ENCODE assay signal across 19 cellular contexts in genomic region chr7:2162959-2163358, GRCh38.
DNase-seq lines count a peak whose midpoint lies in the region; ATAC-seq and TF ChIP-seq lines count a peak whose summit lies in the region.
"Had no signal": no experiment of that assay in that cellular context is flagged by ENCODE, and none has a peak within 500 bp of the region (broad histone marks: within the 10 kb centered on the region; RNA-seq: fewer than 3 reads in every experiment).

No MANE protein-coding gene starts in this region.

- TF ChIP-seq POLR2A in gastroesophageal sphincter (IDR thresholded peaks at IDR 0.05) (no peak), sigmoid colon (IDR thresholded peaks at IDR 0.05) (no peak)

- TF ChIP-seq EP300 in gastroesophageal sphincter (IDR thresholded peaks at IDR 0.05) (no peak), sigmoid colon (IDR thresholded peaks at IDR 0.05) (no peak)

- H3K27me3 ChIP-seq in RWPE2 (ENCODE audit: insufficient read depth, poor library complexity, severe bottlenecking) (no peaks in the 10 kb centered on the region), gastroesophageal sphincter (no peaks in the 10 kb centered on the region), sigmoid colon (no peaks in the 10 kb centered on the region)
- H3K27me3 ChIP-seq: colonic mucosa, tibial nerve had no signal

- WGBS in gastroesophageal sphincter (ENCODE audit: low coverage in 1 of 2), 2 donors: 22 to 61% methylated on average over 4 of the region's 4 CpGs
- 90 to 93% methylated on average over 4 of the region's 4 CpGs for whole genome bisulfite sequencing in sigmoid colon, 2 donors

- peak; percentile 15 for DNase-seq in activated CD8-positive, alpha-beta memory T cell treated with anti-CD3 and anti-CD28 coated beads, Interleukin-2, amount 50 U/mL, for 48 hours
- DNase-seq in activated CD8-positive, alpha-beta memory T cell treated with anti-CD3 and anti-CD28 coated beads, Interleukin-2, amount 50 U/mL, for 4 hours: no peak
- no peak for DNase-seq in RWPE2 (ENCODE audit: low spot score)
- no peak for DNase-seq in sigmoid colon
- no peak for DNase-seq in coronary artery (ENCODE audit: low spot score)
- DNase-seq in NCI-H524 (lab: John Stamatoyannopoulos, UW): no peak
- DNase-seq in GM13977 (ENCODE audit: low spot score): no peak
- DNase-seq: activated CD4-positive, CD25-positive, alpha-beta regulatory T cell; activated gamma-delta T cell treated with Interleukin-2 at 50 U/mL for 16 hours; colonic mucosa; DMS53; HCEC 1CT; NCI-H1092 treated with DMSO at 0.1 percent for 48 hours; NCI-H446; PC-3; stimulated activated CD8-positive, alpha-beta memory T cell treated with anti-CD3 and anti-CD28 coated beads, Interleukin-4, amount 100 ng/mL, for 48 hours had no signal

- H3K4me1 ChIP-seq in RWPE2 (ENCODE audit: insufficient read depth, poor library complexity, severe bottlenecking): peaks cover 3% of the 10 kb centered on the region
- H3K4me1 ChIP-seq in gastroesophageal sphincter: peaks cover 0 to 66% (median 24%) of the 10 kb centered on the region in 3 donors
- H3K4me1 ChIP-seq in sigmoid colon: peaks cover 0 to 65% (median 51%) of the 10 kb centered on the region in 4 donors
- H3K4me1 ChIP-seq: colonic mucosa had no signal

- no peak for TF ChIP-seq CTCF in RWPE2 (IDR thresholded peaks at IDR 0.05; ENCODE audit: poor library complexity, severe bottlenecking)
- TF ChIP-seq CTCF in gastroesophageal sphincter (IDR thresholded peaks at IDR 0.05): no peak
- no peak for TF ChIP-seq CTCF in sigmoid colon (IDR thresholded peaks at IDR 0.05)
- no peak for TF ChIP-seq CTCF in coronary artery (IDR thresholded peaks at IDR 0.05)
- no peak for TF ChIP-seq CTCF in GM13977 (IDR thresholded peaks at IDR 0.05; ENCODE audit: extremely low read depth, insufficient read depth, missing control alignments)

- ATAC-seq in RWPE2 (ENCODE audit: low read depth) (no peak), gastroesophageal sphincter (peak; percentile 69)
- ATAC-seq: PC-3 had no signal

- intact Hi-C loops in sigmoid colon (cut with DNase I): no loop called here

- H3K9me3 ChIP-seq in RWPE2 (ENCODE audit: severe bottlenecking) (no peaks in the 10 kb centered on the region), gastroesophageal sphincter (no peaks in the 10 kb centered on the region), sigmoid colon (no peaks in the 10 kb centered on the region)
- H3K9me3 ChIP-seq: colonic mucosa, tibial nerve had no signal

- H3K27ac ChIP-seq in RWPE2 (ENCODE audit: poor library complexity, severe bottlenecking) (peak overlapping the region; percentile 12), gastroesophageal sphincter (peak overlapping the region in 3 of 4 donors; percentile 11 to 58 (median 40)), sigmoid colon (peak overlapping the region; percentile 14 to 70 (median 58)), coronary artery (no peak overlapping the region)
- H3K27ac ChIP-seq: colonic mucosa had no signal

- in situ Hi-C loops in GM13977 (cut with MboI; ENCODE audit: low pct_unique_long_range_greater_than_20kb, low sequenced_read_pairs, unreplicated experiment): no loop called here

- H3K36me3 ChIP-seq in RWPE2 (ENCODE audit: low read depth) (peaks cover 2% of the 10 kb centered on the region; the same call in 1 of the 2 replicates), gastroesophageal sphincter (peaks cover 0 to 5% of the 10 kb centered on the region in 2 donors), sigmoid colon (no peaks in the 10 kb centered on the region)
- H3K36me3 ChIP-seq: colonic mucosa had no signal

- H3K4me3 ChIP-seq in RWPE2 (ENCODE audit: severe bottlenecking): no peak overlapping the region
- H3K4me3 ChIP-seq in gastroesophageal sphincter: no peak overlapping the region
- no peak overlapping the region for H3K4me3 ChIP-seq in sigmoid colon
- H3K4me3 ChIP-seq in coronary artery: no peak overlapping the region
- H3K4me3 ChIP-seq: colonic mucosa, lung, tibial nerve had no signal

Comparison
In these comparisons a context has a peak if more than half of its experiments do, and no peak if none do; other contexts are left out.
1. H3K27ac ChIP-seq: peak in RWPE2 (single experiment), gastroesophageal sphincter (3 of 4) and sigmoid colon (4 of 4); none in coronary artery (0 of 2).